In the genomic region with DNA sequence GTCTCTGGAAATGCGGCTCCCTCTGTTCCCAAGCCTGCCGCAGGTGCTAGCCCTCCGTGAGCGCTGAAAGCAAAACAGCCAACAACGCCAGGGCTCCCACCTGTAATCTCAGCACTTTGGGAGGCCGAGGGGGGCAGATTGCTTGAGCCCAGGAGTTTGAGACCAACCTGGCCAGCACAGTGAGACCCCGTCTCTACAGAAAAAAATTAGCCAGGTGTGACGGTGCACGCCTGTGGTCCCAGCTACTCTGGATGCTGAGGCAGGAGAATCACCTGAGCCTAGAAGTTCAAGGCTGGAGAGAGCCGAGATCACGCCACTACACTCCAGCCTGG, we compare ENCODE assay signal across 10 cellular contexts. TPM values are rescaled to one million over a fixed set of nuclear protein-coding genes. Genes with fewer than 3 reads are reported as not detected.
DNase-seq lines count a peak whose midpoint lies in the region; ATAC-seq and TF ChIP-seq lines count a peak whose summit lies in the region.
"Had no signal": no experiment of that assay in that cellular context is flagged by ENCODE, and none has a peak within 500 bp of the region (broad histone marks: within the 10 kb centered on the region; RNA-seq: fewer than 3 reads in every experiment).

No MANE protein-coding gene starts in this region.

- H3K4me1 Mint-ChIP-seq in Caco-2 (ENCODE audit: low read depth, unreplicated experiment) (peaks cover 7% of the 10 kb centered on the region), glutamatergic neuron (ENCODE audit: low read depth, unreplicated experiment) (peaks cover 30% of the 10 kb centered on the region)

- H3K9me3 ChIP-seq in Caco-2: no peaks in the 10 kb centered on the region
- no peaks in the 10 kb centered on the region for H3K9me3 ChIP-seq in PC-9 (ENCODE audit: insufficient read depth, low read depth)

- H3K36me3 Mint-ChIP-seq in Caco-2 (ENCODE audit: insufficient read depth, unreplicated experiment): peaks cover 14% of the 10 kb centered on the region
- peaks cover 5% of the 10 kb centered on the region for H3K36me3 Mint-ChIP-seq in glutamatergic neuron (ENCODE audit: unreplicated experiment)

- peaks cover 33% of the 10 kb centered on the region for H3K4me1 ChIP-seq in Caco-2
- peaks cover 42% of the 10 kb centered on the region for H3K4me1 ChIP-seq in PC-9 (replicated peaks; ENCODE audit: insufficient read depth)

- peak overlapping the region; percentile 69 for H2AFZ ChIP-seq in PC-9

- CTCF ChIA-PET in Caco-2 (lab: Charles Lee): interaction anchor here (0.7 to 3.0 kb wide), 7 partner anchors 8 to 53 kb away, joined by 3 to 18 read pairs (median 4); no protein-coding TSS in a partner anchor
- CTCF ChIA-PET in PC-9 (lab: Charles Lee): interaction anchor here (0.5 to 1.7 kb wide), 4 partner anchors 8 to 43 kb away, joined by 3 to 10 read pairs (median 6); no protein-coding TSS in a partner anchor

- H3K27me3 Mint-ChIP-seq in Caco-2 (ENCODE audit: insufficient read depth, unreplicated experiment) (no peaks in the 10 kb centered on the region), glutamatergic neuron (ENCODE audit: unreplicated experiment) (peaks cover 16% of the 10 kb centered on the region)

- peak overlapping the region; percentile 41 for H3K4me3 ChIP-seq in Caco-2 (ENCODE audit: low read depth, low read length)
- H3K4me3 ChIP-seq in PC-9: peak overlapping the region; percentile 62; the same call in 1 of the 2 replicates
- H3K4me3 ChIP-seq in retinal pigment epithelial cell (ENCODE audit: low read length): peak overlapping the region; percentile 16

- POLR2A ChIA-PET in Caco-2 (lab: Charles Lee): interaction anchor here (0.6 to 2.3 kb wide), 12 partner anchors 10 to 1064 kb away, joined by 3 to 28 read pairs (median 4); partner anchors contain the start of genes PTMA and TIGD1
- POLR2A ChIA-PET in PC-9 (lab: Charles Lee; ENCODE audit: unreplicated experiment): interaction anchor here (0.5 to 1.6 kb wide), 8 partner anchors 8 to 66 kb away, joined by 4 to 20 read pairs (median 6); no protein-coding TSS in a partner anchor

- TF ChIP-seq CTCF in Caco-2 (IDR thresholded peaks at IDR 0.05; ENCODE audit: insufficient read depth in 1 of 2, low read depth in 1 of 2, low read length in 1 of 2, severe bottlenecking in 1 of 2, unreplicated experiment in 1 of 2) (no peak), PC-9 (conservative IDR thresholded peaks at IDR 0.05) (no peak; the same call in 1 of the 2 replicates), glutamatergic neuron (IDR thresholded peaks at IDR 0.05; ENCODE audit: partially characterized antibody, unreplicated experiment) (no peak), retinal pigment epithelial cell (conservative IDR thresholded peaks at IDR 0.05; ENCODE audit: low read depth, low read length) (no peak)

- H3K9me3 Mint-ChIP-seq in Caco-2 (ENCODE audit: unreplicated experiment) (no peaks in the 10 kb centered on the region), glutamatergic neuron (ENCODE audit: unreplicated experiment) (peaks cover 7% of the 10 kb centered on the region)

- intact Hi-C loops in Caco-2 (cut with micrococcal nuclease; ENCODE audit: unreplicated experiment) (loop anchor here (1.0 kb wide), 1 partner anchor 8 kb away; no protein-coding TSS in a partner anchor), PC-9 (cut with micrococcal nuclease; ENCODE audit: unreplicated experiment) (no loop called here)

- no peaks in the 10 kb centered on the region for H3K36me3 ChIP-seq in Caco-2 (ENCODE audit: control insufficient read depth, insufficient read depth, low read length)
- H3K36me3 ChIP-seq in PC-9 (ENCODE audit: low read depth): no peaks in the 10 kb centered on the region

- DNase-seq in Caco-2 (no peak), PC-9 (no peak), glutamatergic neuron (no peak), retinal pigment epithelial cell (ENCODE audit: low read depth) (no peak), SHP77 (lab: John Stamatoyannopoulos, UW) (no peak)
- no peak for DNase-seq in stimulated activated naive CD4-positive, alpha-beta T cell treated with Interleukin-2 at 50 U/mL for 16 hours (lab: John Stamatoyannopoulos, UW)
- DNase-seq: activated CD4-positive, alpha-beta T cell treated with anti-CD3 and anti-CD28 coated beads, Interleukin-2, amount 50 U/mL, for 4 hours; NCI-H2227 treated with DMSO at 0.1 percent for 48 hours had no signal

- no peak for ATAC-seq in GM18870 (IDR thresholded peaks at IDR 0.05; ENCODE audit: unreplicated experiment)
- no peak for ATAC-seq in HG03175 (IDR thresholded peaks at IDR 0.05; ENCODE audit: unreplicated experiment)

- H3K79me2 ChIP-seq in PC-9 (ENCODE audit: low read depth): peaks cover 4% of the 10 kb centered on the region; the same call in 1 of the 2 replicates

- H4K20me1 ChIP-seq in PC-9 (ENCODE audit: insufficient read depth): no peaks in the 10 kb centered on the region

- H3K27ac ChIP-seq in PC-9: peak overlapping the region; percentile 96

- peak overlapping the region; percentile 96 for H3K27ac Mint-ChIP-seq in Caco-2 (ENCODE audit: unreplicated experiment)
- peak overlapping the region; percentile 99 for H3K27ac Mint-ChIP-seq in glutamatergic neuron (ENCODE audit: unreplicated experiment)

- no peaks in the 10 kb centered on the region for H3K27me3 ChIP-seq in Caco-2 (replicated peaks; ENCODE audit: control insufficient read depth, insufficient read depth, low read length)
- H3K27me3 ChIP-seq in PC-9 (ENCODE audit: insufficient read depth, low read depth): no peaks in the 10 kb centered on the region

- peak overlapping the region; percentile 77 for H3K4me3 Mint-ChIP-seq in Caco-2 (ENCODE audit: unreplicated experiment)
- H3K4me3 Mint-ChIP-seq in glutamatergic neuron (ENCODE audit: unreplicated experiment): peak overlapping the region; percentile 34

- peaks cover 20% of the 10 kb centered on the region; the same call in 1 of the 2 replicates for H3F3A ChIP-seq in PC-9 (ENCODE audit: insufficient read depth, low read depth)

- H3K9me2 ChIP-seq in PC-9 (ENCODE audit: insufficient read depth): no peaks in the 10 kb centered on the region

- BruUV-seq in Caco-2 (replicated peaks; lab: Mats Ljungman, UMichigan): TSS peak; percentile 53
- BruUV-seq in PC-9 (replicated peaks; lab: Mats Ljungman, UMichigan): TSS peak; percentile 89

- H3K4me2 ChIP-seq in PC-9: peak overlapping the region; percentile 92

RNA-seq across cellular contexts. Expression of gene PTMA, which starts 41.3 kb away (rescaled TPM):
- total RNA-seq in Caco-2 (2022) (597 and 669 TPM in 2 replicates), PC-9 (2021) (1,200 and 1,260 TPM in 2 replicates), glutamatergic neuron (ENCODE audit: unreplicated experiment) (948 TPM)
